Comparison of ENCODE assay signal across 19 cellular contexts in the genomic region with DNA sequence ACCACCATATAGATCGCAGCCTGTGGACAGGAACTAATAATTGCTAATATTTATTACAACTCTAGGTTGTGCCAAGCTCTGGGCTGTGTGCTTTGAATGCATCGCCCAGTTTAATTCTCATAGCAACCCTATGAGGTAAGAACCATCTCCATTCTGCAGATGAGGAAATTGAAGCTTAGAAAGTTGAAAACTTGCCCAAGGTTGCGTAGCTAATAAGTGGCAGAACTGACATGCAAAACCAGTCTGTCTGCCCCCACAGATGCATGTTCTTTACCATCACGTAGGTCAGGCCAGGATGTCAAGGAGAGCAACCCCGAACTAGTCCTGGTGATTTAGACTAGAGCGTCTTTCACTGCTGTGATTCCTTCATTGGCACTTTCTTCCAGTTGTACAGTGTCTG. TPM values are rescaled to one million over a fixed set of nuclear protein-coding genes. Genes with fewer than 3 reads are reported as not detected.
DNase-seq lines count a peak whose midpoint lies in the region; ATAC-seq, FAIRE-seq and TF ChIP-seq lines count a peak whose summit lies in the region.
"Had no signal": no experiment of that assay in that cellular context is flagged by ENCODE, and none has a peak within 500 bp of the region (broad histone marks: within the 10 kb centered on the region; RNA-seq: fewer than 3 reads in every experiment).

No MANE protein-coding gene starts in this region.

- H3K4me1 ChIP-seq in Caco-2, result peaks cover 88% of the 10 kb centered on the region
- H3K4me1 ChIP-seq in body of pancreas, result peaks cover 88% of the 10 kb centered on the region
- H3K4me1 ChIP-seq in keratinocyte (ENCODE audit: control insufficient read depth, extremely low read depth, insufficient read depth, low read length), result peaks cover 14% of the 10 kb centered on the region
- H3K4me1 ChIP-seq in thyroid gland, result peaks cover 50 to 68% of the 10 kb centered on the region in 2 donors
- no peaks in the 10 kb centered on the region for H3K4me1 ChIP-seq in naive thymus-derived CD4-positive, alpha-beta T cell (ENCODE audit: control insufficient read depth in 2 of 2, insufficient read depth in 2 of 2, low read length in 2 of 2)
- H3K4me1 ChIP-seq in GM23338 (ENCODE audit: insufficient read depth), result peaks cover 9% of the 10 kb centered on the region

- TF ChIP-seq CTCF in Caco-2 (IDR thresholded peaks at IDR 0.05; ENCODE audit: insufficient read depth in 1 of 2, low read depth in 1 of 2, low read length in 1 of 2, severe bottlenecking in 1 of 2, unreplicated experiment in 1 of 2) (no peak), body of pancreas (IDR thresholded peaks at IDR 0.05) (no peak), keratinocyte (optimal IDR thresholded peaks at IDR 0.05 in 1 of 3, IDR thresholded peaks at IDR 0.05 in 1 of 3, conservative IDR thresholded peaks at IDR 0.05 in 1 of 3; ENCODE audit: extremely low read depth in 1 of 3, insufficient read depth in 2 of 3, low read length in 3 of 3) (no peak), thyroid gland (IDR thresholded peaks at IDR 0.05) (no peak), GM23338 (conservative IDR thresholded peaks at IDR 0.05; ENCODE audit: low read depth in 2 of 2) (no peak)

- no peak overlapping the region for H3K4me3 Mint-ChIP-seq in Caco-2 (ENCODE audit: unreplicated experiment)
- no peak overlapping the region for H3K4me3 Mint-ChIP-seq in naive thymus-derived CD4-positive, alpha-beta T cell
- H3K4me3 Mint-ChIP-seq in GM23338, result no peak overlapping the region
- H3K4me3 Mint-ChIP-seq: B cell; CD4-positive, alpha-beta T cell had no signal

- H3K27ac ChIP-seq in body of pancreas, result peak overlapping the region in 3 of 4 donors; percentile 2 to 78 (median 66)
- no peak overlapping the region for H3K27ac ChIP-seq in keratinocyte (ENCODE audit: control insufficient read depth, insufficient read depth, low read length)
- peak overlapping the region in 2 of 3 donors; percentile 60 to 83 for H3K27ac ChIP-seq in thyroid gland
- no peak overlapping the region for H3K27ac ChIP-seq in naive thymus-derived CD4-positive, alpha-beta T cell (ENCODE audit: low read depth, low read length)
- no peak overlapping the region for H3K27ac ChIP-seq in GM23338 (ENCODE audit: low read depth)
- H3K27ac ChIP-seq: HL-60 had no signal

- 70 to 74% methylated on average over 6 of the region's 6 CpGs for WGBS in body of pancreas, 2 donors
- WGBS in thyroid gland, 2 donors, result 89 to 93% methylated on average over 6 of the region's 6 CpGs

- no peaks in the 10 kb centered on the region for H3K9me3 ChIP-seq in Caco-2
- no peaks in the 10 kb centered on the region for H3K9me3 ChIP-seq in body of pancreas
- H3K9me3 ChIP-seq in keratinocyte (ENCODE audit: control insufficient read depth, low read depth, low read length), result no peaks in the 10 kb centered on the region
- H3K9me3 ChIP-seq in thyroid gland, result no peaks in the 10 kb centered on the region
- H3K9me3 ChIP-seq in naive thymus-derived CD4-positive, alpha-beta T cell (ENCODE audit: control insufficient read depth in 2 of 3, low read length in 3 of 3), result no peaks in the 10 kb centered on the region

- peak; percentile 64 for ATAC-seq in body of pancreas
- ATAC-seq in naive thymus-derived CD4-positive, alpha-beta T cell, result no peak
- ATAC-seq in GM23338, result no peak
- ATAC-seq in GM19452 (IDR thresholded peaks at IDR 0.05; ENCODE audit: unreplicated experiment), result no peak

- H4K20me1 ChIP-seq in keratinocyte (ENCODE audit: control insufficient read depth, extremely low read depth, insufficient read depth, low read length), result no peaks in the 10 kb centered on the region
- peaks cover 44% of the 10 kb centered on the region for H4K20me1 ChIP-seq in GM23338 (replicated peaks; ENCODE audit: insufficient read depth)

- H3K36me3 ChIP-seq in Caco-2 (ENCODE audit: control insufficient read depth, insufficient read depth, low read length) (0 out of 2 replicates have a peak, but pooled peaks cover 1% of the 10 kb centered on the region), body of pancreas (replicated peaks in 1 of 2; ENCODE audit: insufficient read depth in 1 of 2, low read depth in 2 of 2) (no peaks in the 10 kb centered on the region), keratinocyte (ENCODE audit: control insufficient read depth in 2 of 2, extremely low read depth in 1 of 2, insufficient read depth in 2 of 2, low read length in 2 of 2) (peaks cover 0 to 1% of the 10 kb centered on the region in 2 experiments), thyroid gland (no peaks in the 10 kb centered on the region), GM23338 (ENCODE audit: insufficient read depth) (no peaks in the 10 kb centered on the region)
- H3K36me3 ChIP-seq in naive thymus-derived CD4-positive, alpha-beta T cell (ENCODE audit: control insufficient read depth in 2 of 3, insufficient read depth in 3 of 3, low read length in 3 of 3), result no peaks in the 10 kb centered on the region

- dilution Hi-C loops in keratinocyte (cut with MboI; ENCODE audit: extremely low pct_ligation_motif_present, low sequenced_read_pairs), result no loop called here

- peaks cover 8% of the 10 kb centered on the region; the same call in 1 of the 2 replicates for H3K9me2 ChIP-seq in GM23338 (ENCODE audit: insufficient read depth)

- H3K36me3 Mint-ChIP-seq in Caco-2 (ENCODE audit: insufficient read depth, unreplicated experiment) (peaks cover 74% of the 10 kb centered on the region), GM23338 (ENCODE audit: low read depth) (no peaks in the 10 kb centered on the region; the same call in 2 of the 3 replicates)
- no peaks in the 10 kb centered on the region for H3K36me3 Mint-ChIP-seq in naive thymus-derived CD4-positive, alpha-beta T cell

- peak; percentile 36 for FAIRE-seq in keratinocyte (lab: Jason Lieb, UNC)
- FAIRE-seq: D721Med, G401.6, GM12892, GM19239 had no signal

- H3K27me3 Mint-ChIP-seq in Caco-2 (ENCODE audit: insufficient read depth, unreplicated experiment) (no peaks in the 10 kb centered on the region), GM23338 (ENCODE audit: insufficient read depth, low read depth, poor library complexity) (peaks cover 18% of the 10 kb centered on the region)
- H3K27me3 Mint-ChIP-seq in naive thymus-derived CD4-positive, alpha-beta T cell, result peaks cover 0 to 17% (median 4%) of the 10 kb centered on the region in 5 donors
- H3K27me3 Mint-ChIP-seq: B cell had no signal

- H2AFZ ChIP-seq in keratinocyte (ENCODE audit: control insufficient read depth, low read length), result no peak overlapping the region
- no peak overlapping the region for H2AFZ ChIP-seq in GM23338

- BruUV-seq in Caco-2 (replicated peaks; lab: Mats Ljungman, UMichigan), result no TSS peak

- H3K4me1 Mint-ChIP-seq in Caco-2 (ENCODE audit: low read depth, unreplicated experiment) (peaks cover 70% of the 10 kb centered on the region), GM23338 (peaks cover 21% of the 10 kb centered on the region)
- peaks cover 0 to 4% (median 0%) of the 10 kb centered on the region in 7 donors for H3K4me1 Mint-ChIP-seq in naive thymus-derived CD4-positive, alpha-beta T cell
- H3K4me1 Mint-ChIP-seq: B cell had no signal

- H3K9me1 ChIP-seq in keratinocyte (ENCODE audit: control insufficient read depth, extremely low read depth, insufficient read depth, low read length), result peaks cover 11% of the 10 kb centered on the region

- H3K4me3 ChIP-seq in Caco-2 (ENCODE audit: low read depth, low read length), result no peak overlapping the region
- no peak overlapping the region for H3K4me3 ChIP-seq in body of pancreas
- no peak overlapping the region for H3K4me3 ChIP-seq in keratinocyte (ENCODE audit: control insufficient read depth in 2 of 3, extremely low read depth in 1 of 3, insufficient read depth in 2 of 3, low read depth in 1 of 3, low read length in 3 of 3)
- H3K4me3 ChIP-seq in thyroid gland (replicated peaks in 1 of 3), result no peak overlapping the region
- no peak overlapping the region for H3K4me3 ChIP-seq in naive thymus-derived CD4-positive, alpha-beta T cell (ENCODE audit: low read length)
- no peak overlapping the region for H3K4me3 ChIP-seq in GM23338

- DNase-seq in Caco-2, result no peak
- DNase-seq in body of pancreas, result no peak
- DNase-seq in keratinocyte (ENCODE audit: low read depth, low spot score), result no peak
- DNase-seq in thyroid gland, result no peak
- no peak for DNase-seq in naive thymus-derived CD4-positive, alpha-beta T cell
- DNase-seq in GM23338 (ENCODE audit: low spot score), result no peak
- no peak for DNase-seq in H4 (ENCODE audit: low spot score)
- DNase-seq: C1 segment of cervical spinal cord; CD4-positive, alpha-beta T cell; DMS153; EL; H7 had no signal

- H3K4me2 ChIP-seq in keratinocyte (ENCODE audit: control insufficient read depth, extremely low read depth, insufficient read depth, low read depth, low read length) (no peak overlapping the region), GM23338 (no peak overlapping the region)

- no peaks in the 10 kb centered on the region for H3F3A ChIP-seq in GM23338 (replicated peaks; ENCODE audit: low read depth)

- H3K9me3 Mint-ChIP-seq in Caco-2 (ENCODE audit: unreplicated experiment) (no peaks in the 10 kb centered on the region), GM23338 (no peaks in the 10 kb centered on the region)
- no peaks in the 10 kb centered on the region for H3K9me3 Mint-ChIP-seq in naive thymus-derived CD4-positive, alpha-beta T cell
- H3K9me3 Mint-ChIP-seq: CD4-positive, alpha-beta T cell had no signal

- no peak overlapping the region for H3K9ac ChIP-seq in keratinocyte (ENCODE audit: control insufficient read depth, extremely low read depth, insufficient read depth, low read length)

- CTCF ChIA-PET in Caco-2 (lab: Charles Lee), result interaction anchor here (1.1 to 1.3 kb wide), 2 partner anchors 8 to 12 kb away, joined by 3 to 4 read pairs; no protein-coding TSS in a partner anchor
- CTCF ChIA-PET in naive thymus-derived CD4-positive, alpha-beta T cell (lab: Charles Lee), result no interaction called here

- TF ChIP-seq POLR2A in body of pancreas (IDR thresholded peaks at IDR 0.05) (no peak), thyroid gland (IDR thresholded peaks at IDR 0.05) (no peak)

- H3K79me2 ChIP-seq in keratinocyte (ENCODE audit: control insufficient read depth, insufficient read depth, low read length), result peaks cover 70% of the 10 kb centered on the region
- peaks cover 56% of the 10 kb centered on the region for H3K79me2 ChIP-seq in GM23338 (replicated peaks; ENCODE audit: insufficient read depth)

- H3K27me3 ChIP-seq in Caco-2 (replicated peaks; ENCODE audit: control insufficient read depth, insufficient read depth, low read length), result no peaks in the 10 kb centered on the region
- H3K27me3 ChIP-seq in body of pancreas, result no peaks in the 10 kb centered on the region
- H3K27me3 ChIP-seq in keratinocyte (ENCODE audit: control insufficient read depth, extremely low read depth, insufficient read depth, low read length), result no peaks in the 10 kb centered on the region
- H3K27me3 ChIP-seq in thyroid gland, result no peaks in the 10 kb centered on the region
- H3K27me3 ChIP-seq in naive thymus-derived CD4-positive, alpha-beta T cell (ENCODE audit: control insufficient read depth in 2 of 2, insufficient read depth in 2 of 2, low read length in 2 of 2), result no peaks in the 10 kb centered on the region
- H3K27me3 ChIP-seq in GM23338 (ENCODE audit: insufficient read depth), result peaks cover 10% of the 10 kb centered on the region

- POLR2A ChIA-PET in Caco-2 (lab: Charles Lee), result interaction anchor here (1.0 kb wide), 1 partner anchor 15 kb away, joined by 4 read pairs; a partner anchor contains a TSS
- POLR2A ChIA-PET in naive thymus-derived CD4-positive, alpha-beta T cell (lab: Charles Lee), result no interaction called here

- H3K27ac Mint-ChIP-seq in Caco-2 (ENCODE audit: unreplicated experiment), result peak overlapping the region; percentile 83
- H3K27ac Mint-ChIP-seq in naive thymus-derived CD4-positive, alpha-beta T cell, result no peak overlapping the region
- no peak overlapping the region for H3K27ac Mint-ChIP-seq in GM23338
- H3K27ac Mint-ChIP-seq: B cell; CD4-positive, alpha-beta T cell had no signal

- intact Hi-C loops in Caco-2 (cut with micrococcal nuclease; ENCODE audit: unreplicated experiment), result no loop called here
- intact Hi-C loops in body of pancreas (cut with DNase I), result no loop called here
- intact Hi-C loops in thyroid gland (cut with DNase I), result no loop called here
- intact Hi-C loops in naive thymus-derived CD4-positive, alpha-beta T cell (cut with micrococcal nuclease), result no loop called here

RNA-seq across cellular contexts. Expression of a gene that starts 15.6 kb away (rescaled TPM):
- 108 and 109 TPM in 2 replicates for total RNA-seq in Caco-2 (2022)
- 10 to 100 TPM; 40.0 to 49.4 TPM for total RNA-seq in body of pancreas
- 18.3 to 22.6 TPM (median 19.8 TPM) in 3 replicates for polyA plus RNA-seq in keratinocyte
- 32.8 TPM for polyA plus RNA-seq in keratinocyte (2011; ENCODE audit: low read depth)
- 17.6 and 21.8 TPM in 2 replicates for polyA plus RNA-seq in keratinocyte (2011; cell fraction: cytosol; rRNA removed)
- polyA plus RNA-seq in keratinocyte (2011; cell fraction: nucleus; rRNA removed), result 33.1 and 38.0 TPM in 2 replicates
- polyA plus RNA-seq in keratinocyte (2012; ENCODE audit: low replicate concordance), result 29.5 and 31.5 TPM in 2 replicates
- 31.9 to 43.2 TPM (median 33.1 TPM) in 3 replicates for polyA minus RNA-seq in keratinocyte
- polyA minus RNA-seq in keratinocyte (2011; cell fraction: cytosol; rRNA and poly(A)+ RNA removed), result 21.5 TPM
- polyA minus RNA-seq in keratinocyte (2011; cell fraction: nucleus; rRNA and poly(A)+ RNA removed), result 22.1 and 30.9 TPM in 2 replicates
- 10 to 100 TPM; 38.7 to 80.1 (median 54.0) TPM for total RNA-seq in thyroid gland
- total RNA-seq in naive thymus-derived CD4-positive, alpha-beta T cell, result 1 to 10 TPM in 2 of 5 experiments, under 1 TPM in 2, not detected in 1; 0.56 to 1.4 (median 0.86) TPM
- polyA plus RNA-seq in naive thymus-derived CD4-positive, alpha-beta T cell, result under 1 TPM; 0.02 to 0.64 TPM
- total RNA-seq in GM23338 (2014; rRNA removed; shearing (Covaris generic)), result 27.8 and 33.2 TPM in 2 replicates
- polyA plus RNA-seq in GM23338 (2016; fragmentation: Nextera tagmentation; extraction: Ambion mirVana), result 23.6 and 25.4 TPM in 2 replicates
- total RNA-seq in H4 (2014; rRNA removed; shearing (Covaris generic)), result 3.2 and 8.3 TPM in 2 replicates

Comparison
In these comparisons a context has a peak if more than half of its experiments do, and no peak if none do; other contexts are left out.
1. H3K27ac ChIP-seq: peak in body of pancreas (3 of 4) and thyroid gland (2 of 3); none in keratinocyte (single experiment), naive thymus-derived CD4-positive, alpha-beta T cell (single experiment) and GM23338 (single experiment).